In the genomic region with DNA sequence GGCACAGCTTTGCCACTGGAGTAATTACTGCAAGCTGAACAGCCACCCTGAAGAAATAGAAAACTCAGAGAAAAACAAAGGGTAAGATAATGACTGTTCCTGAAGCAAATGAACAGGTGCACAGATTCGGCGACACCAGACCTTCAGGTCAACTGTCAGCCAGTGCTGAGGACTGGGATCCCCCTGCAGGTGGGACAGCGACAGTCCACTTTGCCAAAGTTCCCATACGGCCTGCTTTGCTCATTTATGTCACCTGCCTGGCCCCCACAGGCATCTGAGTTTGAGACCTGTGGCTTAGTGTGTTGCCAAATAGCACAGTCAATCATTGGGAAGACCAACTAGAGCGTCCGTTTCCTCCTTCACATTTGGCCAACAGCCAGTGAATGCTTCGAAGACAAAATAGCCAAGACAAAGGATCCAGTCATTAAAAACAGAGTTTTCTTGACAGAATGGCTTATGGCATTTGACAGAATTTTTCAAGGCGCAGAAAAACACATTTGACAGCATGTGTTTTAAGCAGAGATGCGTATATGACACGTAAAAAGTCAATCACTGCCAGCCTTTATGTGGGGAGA, we compare ENCODE assay signal across 1 cellular context.
TF ChIP-seq lines count a peak whose summit lies in the region.

No MANE protein-coding gene starts in this region.

TF ChIP-seq in WTC11, 78 proteins besides CTCF, POLR2A, EP300 and RAD21 (continued from another document):
- no peak for TF ChIP-seq ZNF263 (CRISPR knock-in tag; IDR thresholded peaks at IDR 0.05; ENCODE audit: low read depth)
- TF ChIP-seq, protein P1, sequence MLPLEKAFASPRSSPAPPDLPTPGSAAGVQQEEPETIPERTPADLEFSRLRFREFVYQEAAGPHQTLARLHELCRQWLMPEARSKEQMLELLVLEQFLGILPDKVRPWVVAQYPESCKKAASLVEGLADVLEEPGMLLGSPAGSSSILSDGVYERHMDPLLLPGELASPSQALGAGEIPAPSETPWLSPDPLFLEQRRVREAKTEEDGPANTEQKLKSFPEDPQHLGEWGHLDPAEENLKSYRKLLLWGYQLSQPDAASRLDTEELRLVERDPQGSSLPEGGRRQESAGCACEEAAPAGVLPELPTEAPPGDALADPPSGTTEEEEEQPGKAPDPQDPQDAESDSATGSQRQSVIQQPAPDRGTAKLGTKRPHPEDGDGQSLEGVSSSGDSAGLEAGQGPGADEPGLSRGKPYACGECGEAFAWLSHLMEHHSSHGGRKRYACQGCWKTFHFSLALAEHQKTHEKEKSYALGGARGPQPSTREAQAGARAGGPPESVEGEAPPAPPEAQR (CRISPR knock-in tag; IDR thresholded peaks at IDR 0.05) = no peak
- TF ChIP-seq, protein P2, sequence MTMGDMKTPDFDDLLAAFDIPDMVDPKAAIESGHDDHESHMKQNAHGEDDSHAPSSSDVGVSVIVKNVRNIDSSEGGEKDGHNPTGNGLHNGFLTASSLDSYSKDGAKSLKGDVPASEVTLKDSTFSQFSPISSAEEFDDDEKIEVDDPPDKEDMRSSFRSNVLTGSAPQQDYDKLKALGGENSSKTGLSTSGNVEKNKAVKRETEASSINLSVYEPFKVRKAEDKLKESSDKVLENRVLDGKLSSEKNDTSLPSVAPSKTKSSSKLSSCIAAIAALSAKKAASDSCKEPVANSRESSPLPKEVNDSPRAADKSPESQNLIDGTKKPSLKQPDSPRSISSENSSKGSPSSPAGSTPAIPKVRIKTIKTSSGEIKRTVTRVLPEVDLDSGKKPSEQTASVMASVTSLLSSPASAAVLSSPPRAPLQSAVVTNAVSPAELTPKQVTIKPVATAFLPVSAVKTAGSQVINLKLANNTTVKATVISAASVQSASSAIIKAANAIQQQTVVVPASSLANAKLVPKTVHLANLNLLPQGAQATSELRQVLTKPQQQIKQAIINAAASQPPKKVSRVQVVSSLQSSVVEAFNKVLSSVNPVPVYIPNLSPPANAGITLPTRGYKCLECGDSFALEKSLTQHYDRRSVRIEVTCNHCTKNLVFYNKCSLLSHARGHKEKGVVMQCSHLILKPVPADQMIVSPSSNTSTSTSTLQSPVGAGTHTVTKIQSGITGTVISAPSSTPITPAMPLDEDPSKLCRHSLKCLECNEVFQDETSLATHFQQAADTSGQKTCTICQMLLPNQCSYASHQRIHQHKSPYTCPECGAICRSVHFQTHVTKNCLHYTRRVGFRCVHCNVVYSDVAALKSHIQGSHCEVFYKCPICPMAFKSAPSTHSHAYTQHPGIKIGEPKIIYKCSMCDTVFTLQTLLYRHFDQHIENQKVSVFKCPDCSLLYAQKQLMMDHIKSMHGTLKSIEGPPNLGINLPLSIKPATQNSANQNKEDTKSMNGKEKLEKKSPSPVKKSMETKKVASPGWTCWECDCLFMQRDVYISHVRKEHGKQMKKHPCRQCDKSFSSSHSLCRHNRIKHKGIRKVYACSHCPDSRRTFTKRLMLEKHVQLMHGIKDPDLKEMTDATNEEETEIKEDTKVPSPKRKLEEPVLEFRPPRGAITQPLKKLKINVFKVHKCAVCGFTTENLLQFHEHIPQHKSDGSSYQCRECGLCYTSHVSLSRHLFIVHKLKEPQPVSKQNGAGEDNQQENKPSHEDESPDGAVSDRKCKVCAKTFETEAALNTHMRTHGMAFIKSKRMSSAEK (CRISPR knock-in tag; IDR thresholded peaks at IDR 0.05; ENCODE audit: borderline replicate concordance) = no peak
- TF ChIP-seq MYBL2 (CRISPR knock-in tag; IDR thresholded peaks at IDR 0.05) = no peak
